18 cellular contexts compared by ENCODE assay signal in genomic region chr22:46861968-46862367, GRCh38.
DNase-seq lines count a peak whose midpoint lies in the region; ATAC-seq and TF ChIP-seq lines count a peak whose summit lies in the region.
"Had no signal": no experiment of that assay in that cellular context is flagged by ENCODE, and none has a peak within 500 bp of the region (broad histone marks: within the 10 kb centered on the region; RNA-seq: fewer than 3 reads in every experiment).

No MANE protein-coding gene starts in this region.

- no peak overlapping the region for H3K18ac ChIP-seq in H9 (ENCODE audit: insufficient read length, low read depth, low read length)

- no peaks in the 10 kb centered on the region for H3K27me3 ChIP-seq in CD4-positive, CD25-positive, alpha-beta regulatory T cell (ENCODE audit: control insufficient read depth, insufficient read depth, low read length)
- H3K27me3 ChIP-seq in H9 (ENCODE audit: insufficient read depth, low read length): no peaks in the 10 kb centered on the region
- H3K27me3 ChIP-seq in endodermal cell (ENCODE audit: control insufficient read depth, insufficient read depth, low read length, poor library complexity, severe bottlenecking): no peaks in the 10 kb centered on the region

- H3K4me3 Mint-ChIP-seq in CD4-positive, CD25-positive, alpha-beta regulatory T cell: no peak overlapping the region
- H3K4me3 Mint-ChIP-seq in H9 (no peak overlapping the region), endodermal cell (no peak overlapping the region)
- no peak overlapping the region for H3K4me3 Mint-ChIP-seq in stimulated activated effector memory CD8-positive, alpha-beta T cell treated with anti-CD3 and anti-CD28 coated beads, Interleukin-12 subunit alpha, Interleukin-12 subunit beta, amount 100 ng/mL, for 72 hours

- TF ChIP-seq CTCF in H9 (conservative IDR thresholded peaks at IDR 0.05) (no peak), endodermal cell (conservative IDR thresholded peaks at IDR 0.05) (no peak)

- no peak overlapping the region for H3T11ph ChIP-seq in H9 (ENCODE audit: low read length)

- H2BK5ac ChIP-seq in H9 (ENCODE audit: insufficient read length, low read length): no peak overlapping the region

- WGBS in H9 (ENCODE audit: extremely low coverage, insufficient read length, low lambda C conversion rate): no CpG with 5 or more reads among the region's 7 CpGs
- WGBS in endodermal cell (ENCODE audit: insufficient coverage in 1 of 2, insufficient read length in 1 of 2), 2 experiments: 88% methylated on average over 3 to 7 of the region's 7 CpGs

- H2BK15ac ChIP-seq in H9 (ENCODE audit: low read depth, low read length): no peak overlapping the region

- no peak overlapping the region for H2BK120ac ChIP-seq in H9 (ENCODE audit: low read depth, low read length, poor library complexity, severe bottlenecking)

- no peak overlapping the region for H3K23ac ChIP-seq in H9 (ENCODE audit: insufficient read length, low read depth, low read length)

- no peak overlapping the region for H2BK20ac ChIP-seq in H9 (ENCODE audit: low read depth, low read length, poor library complexity, severe bottlenecking)

- no peak overlapping the region for H4K5ac ChIP-seq in H9 (ENCODE audit: insufficient read length, low read depth, low read length)

- no peak for ATAC-seq in CD4-positive, CD25-positive, alpha-beta regulatory T cell (ENCODE audit: low read depth in 2 of 2)
- ATAC-seq in stimulated activated effector memory CD8-positive, alpha-beta T cell treated with anti-CD3 and anti-CD28 coated beads, Interleukin-12 subunit alpha, Interleukin-12 subunit beta, amount 100 ng/mL, for 72 hours: no peak
- ATAC-seq in GM18502 (IDR thresholded peaks at IDR 0.05; ENCODE audit: poor library complexity, unreplicated experiment): no peak
- ATAC-seq in GM21723 (IDR thresholded peaks at IDR 0.05; ENCODE audit: unreplicated experiment): no peak
- ATAC-seq: SK-N-SH treated with all-trans-retinoic acid at 6 μM for 48 hours had no signal

- no peaks in the 10 kb centered on the region for H3K9me3 Mint-ChIP-seq in CD4-positive, CD25-positive, alpha-beta regulatory T cell
- H3K9me3 Mint-ChIP-seq in H9 (peaks cover 4 to 13% of the 10 kb centered on the region in 2 experiments), endodermal cell (peaks cover 6% of the 10 kb centered on the region)
- no peaks in the 10 kb centered on the region for H3K9me3 Mint-ChIP-seq in stimulated activated effector memory CD8-positive, alpha-beta T cell treated with anti-CD3 and anti-CD28 coated beads, Interleukin-12 subunit alpha, Interleukin-12 subunit beta, amount 100 ng/mL, for 72 hours

- H3K27me3 Mint-ChIP-seq in CD4-positive, CD25-positive, alpha-beta regulatory T cell: no peaks in the 10 kb centered on the region
- no peaks in the 10 kb centered on the region for H3K27me3 Mint-ChIP-seq in H9 (ENCODE audit: low read depth)
- no peaks in the 10 kb centered on the region for H3K27me3 Mint-ChIP-seq in endodermal cell (ENCODE audit: insufficient read depth)

- peaks cover 4% of the 10 kb centered on the region for H3K36me3 ChIP-seq in CD4-positive, CD25-positive, alpha-beta regulatory T cell (ENCODE audit: control insufficient read depth, insufficient read depth, low read length)
- peaks cover 14% of the 10 kb centered on the region for H3K36me3 ChIP-seq in endodermal cell (ENCODE audit: control insufficient read depth, insufficient read depth, low read length)

- H4K20me1 ChIP-seq in H9 (ENCODE audit: control insufficient read depth, insufficient read depth, insufficient read length): no peaks in the 10 kb centered on the region

- no peak overlapping the region for H3K9ac ChIP-seq in H9 (ENCODE audit: extremely low read depth, insufficient read length, low read length)
- no peak overlapping the region for H3K9ac ChIP-seq in endodermal cell (ENCODE audit: extremely low read depth, low read length, poor library complexity, severe bottlenecking)

- H3K36me3 Mint-ChIP-seq in CD4-positive, CD25-positive, alpha-beta regulatory T cell: peaks cover 41% of the 10 kb centered on the region
- H3K36me3 Mint-ChIP-seq in H9 (ENCODE audit: insufficient read depth in 1 of 3, low read depth in 3 of 3): peaks cover 2 to 11% (median 9%) of the 10 kb centered on the region in 3 experiments; a peak in 2 of 7 replicates
- H3K36me3 Mint-ChIP-seq in endodermal cell (ENCODE audit: low read depth): peaks cover 16% of the 10 kb centered on the region
- peaks cover 22% of the 10 kb centered on the region for H3K36me3 Mint-ChIP-seq in stimulated activated effector memory CD8-positive, alpha-beta T cell treated with anti-CD3 and anti-CD28 coated beads, Interleukin-12 subunit alpha, Interleukin-12 subunit beta, amount 100 ng/mL, for 72 hours

- no peaks in the 10 kb centered on the region for H3K9me3 ChIP-seq in CD4-positive, CD25-positive, alpha-beta regulatory T cell (ENCODE audit: control insufficient read depth in 2 of 2, low read length in 2 of 2)
- no peaks in the 10 kb centered on the region for H3K9me3 ChIP-seq in H9 (ENCODE audit: control insufficient read depth, low read depth, low read length)
- H3K9me3 ChIP-seq in endodermal cell (ENCODE audit: control insufficient read depth, low read length): no peaks in the 10 kb centered on the region

- no peak overlapping the region for H3K4me2 ChIP-seq in H9 (ENCODE audit: insufficient read depth, insufficient read length, low read length)
- H3K4me2 ChIP-seq: PC-9 had no signal

- no peak overlapping the region for H3K4ac ChIP-seq in H9 (ENCODE audit: low read depth, low read length)

- no peak overlapping the region for H2AFZ ChIP-seq in H9 (ENCODE audit: low read length)
- H2AFZ ChIP-seq: PC-9 had no signal

- no peak overlapping the region for H2AK5ac ChIP-seq in H9 (ENCODE audit: insufficient read length, low read length)

- peaks cover 0 to 18% (median 10%) of the 10 kb centered on the region in 4 donors for H3K4me1 Mint-ChIP-seq in CD4-positive, CD25-positive, alpha-beta regulatory T cell
- H3K4me1 Mint-ChIP-seq in H9: peaks cover 18 to 24% of the 10 kb centered on the region in 2 experiments
- H3K4me1 Mint-ChIP-seq in endodermal cell: peaks cover 11% of the 10 kb centered on the region
- H3K4me1 Mint-ChIP-seq in stimulated activated effector memory CD8-positive, alpha-beta T cell treated with anti-CD3 and anti-CD28 coated beads, Interleukin-12 subunit alpha, Interleukin-12 subunit beta, amount 100 ng/mL, for 72 hours: peaks cover 19% of the 10 kb centered on the region

- H3K27ac ChIP-seq in CD4-positive, CD25-positive, alpha-beta regulatory T cell (ENCODE audit: insufficient read depth, low read length, poor library complexity, severe bottlenecking): no peak overlapping the region
- H3K27ac ChIP-seq in H9 (ENCODE audit: insufficient read length, low read depth, low read length) (no peak overlapping the region), endodermal cell (ENCODE audit: low read depth, low read length) (no peak overlapping the region)
- H3K27ac ChIP-seq: C4-2B, PC-9, RWPE1 had no signal

- no peaks in the 10 kb centered on the region for H3K23me2 ChIP-seq in H9 (ENCODE audit: insufficient read length, low read depth, low read length, poor library complexity, severe bottlenecking)

- peaks cover 4% of the 10 kb centered on the region for H3K79me1 ChIP-seq in H9 (ENCODE audit: insufficient read depth, low read depth, low read length, poor library complexity, severe bottlenecking)

- no peaks in the 10 kb centered on the region; the same call in 1 of the 2 replicates for H3K79me2 ChIP-seq in H9 (ENCODE audit: insufficient read depth, low read length)

- no peak overlapping the region; the same call in 1 of the 2 replicates for H3K14ac ChIP-seq in H9 (ENCODE audit: insufficient read depth, low read length)

- H3K4me1 ChIP-seq in CD4-positive, CD25-positive, alpha-beta regulatory T cell (ENCODE audit: control insufficient read depth, insufficient read depth, low read length, poor library complexity, severe bottlenecking): peaks cover 2% of the 10 kb centered on the region
- H3K4me1 ChIP-seq in H9 (ENCODE audit: insufficient read depth, low read length): no peaks in the 10 kb centered on the region; the same call in 1 of the 2 replicates
- no peaks in the 10 kb centered on the region for H3K4me1 ChIP-seq in endodermal cell (ENCODE audit: control insufficient read depth, insufficient read depth, low read length)

- H2BK12ac ChIP-seq in H9 (ENCODE audit: insufficient read length, low read depth, low read length): no peak overlapping the region

- no peak overlapping the region for H3K4me3 ChIP-seq in CD4-positive, CD25-positive, alpha-beta regulatory T cell (ENCODE audit: low read depth, low read length)
- no peak overlapping the region for H3K4me3 ChIP-seq in endodermal cell (ENCODE audit: low read length)
- H3K4me3 ChIP-seq: PC-9 had no signal

- peak overlapping the region in 2 of 3 donors; percentile 6 to 61 for H3K27ac Mint-ChIP-seq in CD4-positive, CD25-positive, alpha-beta regulatory T cell
- peak overlapping the region in 2 of 3 experiments; percentile 4 to 37; a peak in 3 of 7 replicates for H3K27ac Mint-ChIP-seq in H9
- peak overlapping the region; percentile 12 for H3K27ac Mint-ChIP-seq in endodermal cell
- H3K27ac Mint-ChIP-seq in stimulated activated effector memory CD8-positive, alpha-beta T cell treated with anti-CD3 and anti-CD28 coated beads, Interleukin-12 subunit alpha, Interleukin-12 subunit beta, amount 100 ng/mL, for 72 hours: peak overlapping the region; percentile 38

- no peak for DNase-seq in CD4-positive, CD25-positive, alpha-beta regulatory T cell
- no peak for DNase-seq in H9
- peak; percentile 33 for DNase-seq in endodermal cell
- no peak for DNase-seq in stimulated activated effector memory CD8-positive, alpha-beta T cell treated with anti-CD3 and anti-CD28 coated beads, Interleukin-12 subunit alpha, Interleukin-12 subunit beta, amount 100 ng/mL, for 72 hours (ENCODE audit: low spot score in 2 of 2)
- no peak for DNase-seq in NCI-H345 treated with DMSO at 0.1 percent for 48 hours (lab: John Stamatoyannopoulos, UW; ENCODE audit: unreplicated experiment)
- DNase-seq: ACHN, COR-L47, NCI-H1417 treated with DMSO at 0.1 percent for 48 hours, NCI-H187 treated with DMSO at 0.1 percent for 48 hours, NCI-H226, NCI-H524 treated with DMSO at 0.1 percent for 48 hours, SIG-M5 had no signal

- no peak overlapping the region for H3K56ac ChIP-seq in H9 (ENCODE audit: insufficient read length, low read depth, low read length)

- H4K91ac ChIP-seq in H9 (ENCODE audit: insufficient read length, low read depth, low read length): no peak overlapping the region

- H4K8ac ChIP-seq in H9 (replicated peaks; ENCODE audit: insufficient read length, low read depth, low read length): no peak overlapping the region
